Comparison of ENCODE assay signal across 13 cellular contexts in the genomic region with DNA sequence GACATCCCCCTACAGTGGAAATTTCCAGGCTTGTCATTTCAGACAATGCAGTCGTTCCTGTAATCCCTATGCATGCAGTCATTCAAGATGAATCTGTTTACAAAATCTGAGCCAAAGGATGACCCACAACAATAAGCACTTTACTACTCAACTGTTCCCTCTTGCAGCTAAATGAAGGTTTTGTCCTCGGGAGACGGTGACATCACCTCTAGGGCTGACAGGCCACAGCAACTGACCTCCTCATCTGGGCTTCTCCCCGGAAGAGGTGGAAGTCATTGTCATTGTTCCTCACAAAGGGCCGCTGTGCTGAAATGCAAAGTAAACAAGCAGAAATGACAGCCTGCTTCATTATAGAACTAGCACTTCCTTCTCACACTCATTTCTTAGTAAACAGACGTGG. TPM values are rescaled to one million over a fixed set of nuclear protein-coding genes. Genes with fewer than 3 reads are reported as not detected.
DNase-seq lines count a peak whose midpoint lies in the region; ATAC-seq and TF ChIP-seq lines count a peak whose summit lies in the region.
"Had no signal": no experiment of that assay in that cellular context is flagged by ENCODE, and none has a peak within 500 bp of the region (broad histone marks: within the 10 kb centered on the region; RNA-seq: fewer than 3 reads in every experiment).

No MANE protein-coding gene starts in this region.

- TF ChIP-seq CTCF in LNCaP clone FGC (IDR thresholded peaks at IDR 0.05; ENCODE audit: control insufficient read depth, extremely low read depth, insufficient read depth) (no peak), spleen (IDR thresholded peaks at IDR 0.05 in 8 of 11, conservative IDR thresholded peaks at IDR 0.05 in 3 of 11) (no peak)

- H3K36me3 ChIP-seq in spleen = no peaks in the 10 kb centered on the region

- no peak overlapping the region for H3K27ac ChIP-seq in spleen
- H3K27ac ChIP-seq: epithelial cell of prostate had no signal

- DNase-seq in A172 (ENCODE audit: low spot score) (peak; percentile 10), LNCaP clone FGC (ENCODE audit: low read depth) (peak; percentile 54), SHP77 (lab: John Stamatoyannopoulos, UW) (peak; percentile 43 to 58), inferior parietal cortex (ENCODE audit: extremely low spot score) (peak; percentile 90), spleen (no peak)
- DNase-seq in stimulated activated CD4-positive, alpha-beta T cell treated with anti-CD3 and anti-CD28 coated beads, Interleukin-12 subunit alpha, Interleukin-12 subunit beta, amount 100 ng/mL, for 4 hours = no peak
- DNase-seq in stimulated activated CD4-positive, alpha-beta T cell treated with anti-CD3 and anti-CD28 coated beads, Interleukin-4, amount 100 ng/mL, for 1 hour = no peak
- DNase-seq: activated naive CD4-positive, alpha-beta T cell treated with anti-CD3 and anti-CD28 coated beads, Interleukin-2, amount 50 U/mL, for 16 hours; T-helper 17 cell had no signal

- H3K27me3 ChIP-seq in spleen (replicated peaks in 1 of 7) = no peaks in the 10 kb centered on the region

- no peaks in the 10 kb centered on the region for H3K9me3 ChIP-seq in spleen

- intact Hi-C loops in spleen (cut with DNase I; ENCODE audit: low total_unique reads) = no loop called here

- no peak for ATAC-seq in HG02981 (IDR thresholded peaks at IDR 0.05; ENCODE audit: unreplicated experiment)
- ATAC-seq: T-helper 17 cell had no signal

- peaks cover 0 to 5% (median 0%) of the 10 kb centered on the region in 6 donors for H3K4me1 ChIP-seq in spleen

- H3K4me3 ChIP-seq in LNCaP clone FGC (ENCODE audit: low read depth, low read length) (no peak overlapping the region; the same call in 1 of the 2 replicates), spleen (no peak overlapping the region)

- no peak for TF ChIP-seq POLR2A in spleen (IDR thresholded peaks at IDR 0.05)

- 33 to 56% (median 48%) methylated on average over 6 of the region's 6 CpGs for WGBS in spleen, 5 donors

RNA-seq across cellular contexts. Expression of a gene that starts 29.2 kb away (rescaled TPM):
- not detected in 2 replicates for total RNA-seq in A172 (2014; rRNA removed; shearing (Covaris generic))
- not detected for total RNA-seq in spleen
- polyA plus RNA-seq in spleen = not detected
- total RNA-seq: H1, mesenteric fat pad, T-helper 17 cell had no signal
- polyA plus RNA-seq: H1 had no signal

RNA-seq across cellular contexts. Expression of a gene that starts 32.3 kb away (rescaled TPM):
- total RNA-seq in A172 (2014; rRNA removed; shearing (Covaris generic)) = 9.9 and 23.4 TPM in 2 replicates
- total RNA-seq in spleen = 10 to 100 TPM in 6 of 7 donors, 1 to 10 TPM in 1; 3.8 to 23.9 (median 19.0) TPM
- polyA plus RNA-seq in spleen = 10 to 100 TPM in 2 of 3 donors, 1 to 10 TPM in 1; 9.5 to 18.7 (median 13.7) TPM

RNA-seq across cellular contexts. Expression of a gene that starts 32.8 kb away (rescaled TPM):
- 62.6 and 75.3 TPM in 2 replicates for total RNA-seq in A172 (2014; rRNA removed; shearing (Covaris generic))
- 100 to 1,000 TPM in 5 of 7 donors, 10 to 100 TPM in 2; 71.0 to 135 (median 121) TPM for total RNA-seq in spleen
- polyA plus RNA-seq in spleen = 10 to 100 TPM; 47.0 to 85.5 (median 52.5) TPM

Comparison
In these comparisons a context has a peak if more than half of its experiments do, and no peak if none do; other contexts are left out.
1. DNase-seq: peak in A172 (single experiment), LNCaP clone FGC (single experiment), SHP77 (2 of 2) and inferior parietal cortex (single experiment); none in stimulated activated CD4-positive, alpha-beta T cell treated with anti-CD3 and anti-CD28 coated beads, Interleukin-12 subunit alpha, Interleukin-12 subunit beta, amount 100 ng/mL, for 4 hours (single experiment), stimulated activated CD4-positive, alpha-beta T cell treated with anti-CD3 and anti-CD28 coated beads, Interleukin-4, amount 100 ng/mL, for 1 hour (single experiment) and spleen (single experiment).